ENCODE assay signal across 1 cellular context in the genomic region with DNA sequence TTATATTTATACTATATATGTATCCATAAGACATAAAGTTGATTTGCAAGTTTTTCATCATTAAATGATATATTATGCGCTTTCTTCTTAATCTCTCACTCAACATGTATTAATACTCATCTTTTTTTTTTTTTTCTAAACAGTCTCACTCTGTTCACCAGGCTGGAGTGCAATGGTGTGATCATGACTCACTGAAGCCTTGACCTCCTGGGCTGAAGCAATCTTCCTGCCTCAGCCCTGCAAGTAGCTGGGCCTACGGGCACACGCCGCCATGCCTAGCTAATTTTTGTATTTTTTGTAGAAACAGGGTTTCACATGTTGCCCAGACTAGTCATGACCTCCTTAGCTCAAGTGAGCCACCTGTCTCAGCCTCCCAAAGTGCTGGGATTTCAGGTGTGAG.
A peak's percentile ranks its signal among the peaks of the same experiment; 100 is the strongest.
TF ChIP-seq lines count a peak whose summit lies in the region.

No MANE protein-coding gene starts in this region.

TF ChIP-seq in HepG2, 621 proteins besides CTCF, POLR2A, EP300 and RAD21 (continued from another document and continues in another):
- TF ChIP-seq, protein P1, sequence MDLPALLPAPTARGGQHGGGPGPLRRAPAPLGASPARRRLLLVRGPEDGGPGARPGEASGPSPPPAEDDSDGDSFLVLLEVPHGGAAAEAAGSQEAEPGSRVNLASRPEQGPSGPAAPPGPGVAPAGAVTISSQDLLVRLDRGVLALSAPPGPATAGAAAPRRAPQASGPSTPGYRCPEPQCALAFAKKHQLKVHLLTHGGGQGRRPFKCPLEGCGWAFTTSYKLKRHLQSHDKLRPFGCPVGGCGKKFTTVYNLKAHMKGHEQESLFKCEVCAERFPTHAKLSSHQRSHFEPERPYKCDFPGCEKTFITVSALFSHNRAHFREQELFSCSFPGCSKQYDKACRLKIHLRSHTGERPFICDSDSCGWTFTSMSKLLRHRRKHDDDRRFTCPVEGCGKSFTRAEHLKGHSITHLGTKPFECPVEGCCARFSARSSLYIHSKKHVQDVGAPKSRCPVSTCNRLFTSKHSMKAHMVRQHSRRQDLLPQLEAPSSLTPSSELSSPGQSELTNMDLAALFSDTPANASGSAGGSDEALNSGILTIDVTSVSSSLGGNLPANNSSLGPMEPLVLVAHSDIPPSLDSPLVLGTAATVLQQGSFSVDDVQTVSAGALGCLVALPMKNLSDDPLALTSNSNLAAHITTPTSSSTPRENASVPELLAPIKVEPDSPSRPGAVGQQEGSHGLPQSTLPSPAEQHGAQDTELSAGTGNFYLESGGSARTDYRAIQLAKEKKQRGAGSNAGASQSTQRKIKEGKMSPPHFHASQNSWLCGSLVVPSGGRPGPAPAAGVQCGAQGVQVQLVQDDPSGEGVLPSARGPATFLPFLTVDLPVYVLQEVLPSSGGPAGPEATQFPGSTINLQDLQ (CRISPR knock-in tag; IDR thresholded peaks at IDR 0.05) = no peak
- TF ChIP-seq, protein P2, sequence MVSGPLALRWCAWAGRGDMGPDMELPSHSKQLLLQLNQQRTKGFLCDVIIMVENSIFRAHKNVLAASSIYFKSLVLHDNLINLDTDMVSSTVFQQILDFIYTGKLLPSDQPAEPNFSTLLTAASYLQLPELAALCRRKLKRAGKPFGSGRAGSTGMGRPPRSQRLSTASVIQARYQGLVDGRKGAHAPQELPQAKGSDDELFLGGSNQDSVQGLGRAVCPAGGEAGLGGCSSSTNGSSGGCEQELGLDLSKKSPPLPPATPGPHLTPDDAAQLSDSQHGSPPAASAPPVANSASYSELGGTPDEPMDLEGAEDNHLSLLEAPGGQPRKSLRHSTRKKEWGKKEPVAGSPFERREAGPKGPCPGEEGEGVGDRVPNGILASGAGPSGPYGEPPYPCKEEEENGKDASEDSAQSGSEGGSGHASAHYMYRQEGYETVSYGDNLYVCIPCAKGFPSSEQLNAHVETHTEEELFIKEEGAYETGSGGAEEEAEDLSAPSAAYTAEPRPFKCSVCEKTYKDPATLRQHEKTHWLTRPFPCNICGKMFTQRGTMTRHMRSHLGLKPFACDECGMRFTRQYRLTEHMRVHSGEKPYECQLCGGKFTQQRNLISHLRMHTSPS (CRISPR knock-in tag; IDR thresholded peaks at IDR 0.05; ENCODE audit: low read depth) = peak; percentile 57; the same call in 1 of the 2 replicates
- TF ChIP-seq ZNF644 (CRISPR knock-in tag; IDR thresholded peaks at IDR 0.05; ENCODE audit: low read depth) = peak; percentile 85
- TF ChIP-seq ETV5 (CRISPR knock-in tag; IDR thresholded peaks at IDR 0.05; ENCODE audit: borderline replicate concordance) = peak; percentile 83; the same call in 1 of the 2 replicates
- TF ChIP-seq HDAC6 (IDR thresholded peaks at IDR 0.05; ENCODE audit: low read depth, low read length) = no peak
- TF ChIP-seq ZNF670 (CRISPR knock-in tag; IDR thresholded peaks at IDR 0.05; ENCODE audit: borderline replicate concordance) = 0 out of 2 replicates have a peak, but pooled peaks have one; percentile 3
- peak; percentile 81 for TF ChIP-seq RXRB (CRISPR knock-in tag; IDR thresholded peaks at IDR 0.05; ENCODE audit: borderline replicate concordance)
- TF ChIP-seq, protein P3, sequence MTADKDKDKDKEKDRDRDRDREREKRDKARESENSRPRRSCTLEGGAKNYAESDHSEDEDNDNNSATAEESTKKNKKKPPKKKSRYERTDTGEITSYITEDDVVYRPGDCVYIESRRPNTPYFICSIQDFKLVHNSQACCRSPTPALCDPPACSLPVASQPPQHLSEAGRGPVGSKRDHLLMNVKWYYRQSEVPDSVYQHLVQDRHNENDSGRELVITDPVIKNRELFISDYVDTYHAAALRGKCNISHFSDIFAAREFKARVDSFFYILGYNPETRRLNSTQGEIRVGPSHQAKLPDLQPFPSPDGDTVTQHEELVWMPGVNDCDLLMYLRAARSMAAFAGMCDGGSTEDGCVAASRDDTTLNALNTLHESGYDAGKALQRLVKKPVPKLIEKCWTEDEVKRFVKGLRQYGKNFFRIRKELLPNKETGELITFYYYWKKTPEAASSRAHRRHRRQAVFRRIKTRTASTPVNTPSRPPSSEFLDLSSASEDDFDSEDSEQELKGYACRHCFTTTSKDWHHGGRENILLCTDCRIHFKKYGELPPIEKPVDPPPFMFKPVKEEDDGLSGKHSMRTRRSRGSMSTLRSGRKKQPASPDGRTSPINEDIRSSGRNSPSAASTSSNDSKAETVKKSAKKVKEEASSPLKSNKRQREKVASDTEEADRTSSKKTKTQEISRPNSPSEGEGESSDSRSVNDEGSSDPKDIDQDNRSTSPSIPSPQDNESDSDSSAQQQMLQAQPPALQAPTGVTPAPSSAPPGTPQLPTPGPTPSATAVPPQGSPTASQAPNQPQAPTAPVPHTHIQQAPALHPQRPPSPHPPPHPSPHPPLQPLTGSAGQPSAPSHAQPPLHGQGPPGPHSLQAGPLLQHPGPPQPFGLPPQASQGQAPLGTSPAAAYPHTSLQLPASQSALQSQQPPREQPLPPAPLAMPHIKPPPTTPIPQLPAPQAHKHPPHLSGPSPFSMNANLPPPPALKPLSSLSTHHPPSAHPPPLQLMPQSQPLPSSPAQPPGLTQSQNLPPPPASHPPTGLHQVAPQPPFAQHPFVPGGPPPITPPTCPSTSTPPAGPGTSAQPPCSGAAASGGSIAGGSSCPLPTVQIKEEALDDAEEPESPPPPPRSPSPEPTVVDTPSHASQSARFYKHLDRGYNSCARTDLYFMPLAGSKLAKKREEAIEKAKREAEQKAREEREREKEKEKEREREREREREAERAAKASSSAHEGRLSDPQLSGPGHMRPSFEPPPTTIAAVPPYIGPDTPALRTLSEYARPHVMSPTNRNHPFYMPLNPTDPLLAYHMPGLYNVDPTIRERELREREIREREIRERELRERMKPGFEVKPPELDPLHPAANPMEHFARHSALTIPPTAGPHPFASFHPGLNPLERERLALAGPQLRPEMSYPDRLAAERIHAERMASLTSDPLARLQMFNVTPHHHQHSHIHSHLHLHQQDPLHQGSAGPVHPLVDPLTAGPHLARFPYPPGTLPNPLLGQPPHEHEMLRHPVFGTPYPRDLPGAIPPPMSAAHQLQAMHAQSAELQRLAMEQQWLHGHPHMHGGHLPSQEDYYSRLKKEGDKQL (CRISPR knock-in tag; IDR thresholded peaks at IDR 0.05; ENCODE audit: low read depth) = peak; percentile 70
- TF ChIP-seq, protein P4, sequence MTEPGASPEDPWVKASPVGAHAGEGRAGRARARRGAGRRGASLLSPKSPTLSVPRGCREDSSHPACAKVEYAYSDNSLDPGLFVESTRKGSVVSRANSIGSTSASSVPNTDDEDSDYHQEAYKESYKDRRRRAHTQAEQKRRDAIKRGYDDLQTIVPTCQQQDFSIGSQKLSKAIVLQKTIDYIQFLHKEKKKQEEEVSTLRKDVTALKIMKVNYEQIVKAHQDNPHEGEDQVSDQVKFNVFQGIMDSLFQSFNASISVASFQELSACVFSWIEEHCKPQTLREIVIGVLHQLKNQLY (CRISPR knock-in tag; IDR thresholded peaks at IDR 0.05) = no peak
- TF ChIP-seq PHF5A (CRISPR knock-in tag; IDR thresholded peaks at IDR 0.05; ENCODE audit: low read depth, unreplicated experiment) = no peak
- TF ChIP-seq RXRA (CRISPR knock-in tag; IDR thresholded peaks at IDR 0.05) = peak; percentile 57; the same call in 1 of the 2 replicates
- peak; percentile 89 for TF ChIP-seq CEBPG (CRISPR knock-in tag; IDR thresholded peaks at IDR 0.05)
- 0 out of 2 replicates have a peak, but pooled peaks have one; percentile 47 for TF ChIP-seq ZNF337 (CRISPR knock-in tag; IDR thresholded peaks at IDR 0.05; ENCODE audit: borderline replicate concordance, low read depth)
- TF ChIP-seq SOX6 (IDR thresholded peaks at IDR 0.05) = no peak
- peak; percentile 64; the same call in 1 of the 2 replicates for TF ChIP-seq SOX6 (CRISPR knock-in tag; IDR thresholded peaks at IDR 0.05)
- TF ChIP-seq, protein P5, sequence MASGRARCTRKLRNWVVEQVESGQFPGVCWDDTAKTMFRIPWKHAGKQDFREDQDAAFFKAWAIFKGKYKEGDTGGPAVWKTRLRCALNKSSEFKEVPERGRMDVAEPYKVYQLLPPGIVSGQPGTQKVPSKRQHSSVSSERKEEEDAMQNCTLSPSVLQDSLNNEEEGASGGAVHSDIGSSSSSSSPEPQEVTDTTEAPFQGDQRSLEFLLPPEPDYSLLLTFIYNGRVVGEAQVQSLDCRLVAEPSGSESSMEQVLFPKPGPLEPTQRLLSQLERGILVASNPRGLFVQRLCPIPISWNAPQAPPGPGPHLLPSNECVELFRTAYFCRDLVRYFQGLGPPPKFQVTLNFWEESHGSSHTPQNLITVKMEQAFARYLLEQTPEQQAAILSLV (CRISPR knock-in tag; IDR thresholded peaks at IDR 0.05; ENCODE audit: borderline replicate concordance) = no peak
- TF ChIP-seq BCL6 (CRISPR knock-in tag; IDR thresholded peaks at IDR 0.05) = 0 out of 2 replicates have a peak, but pooled peaks have one; percentile 13
- peak; percentile 23; the same call in 1 of the 2 replicates for TF ChIP-seq TBX2 (CRISPR knock-in tag; IDR thresholded peaks at IDR 0.05; ENCODE audit: borderline replicate concordance)
- TF ChIP-seq, protein P6, sequence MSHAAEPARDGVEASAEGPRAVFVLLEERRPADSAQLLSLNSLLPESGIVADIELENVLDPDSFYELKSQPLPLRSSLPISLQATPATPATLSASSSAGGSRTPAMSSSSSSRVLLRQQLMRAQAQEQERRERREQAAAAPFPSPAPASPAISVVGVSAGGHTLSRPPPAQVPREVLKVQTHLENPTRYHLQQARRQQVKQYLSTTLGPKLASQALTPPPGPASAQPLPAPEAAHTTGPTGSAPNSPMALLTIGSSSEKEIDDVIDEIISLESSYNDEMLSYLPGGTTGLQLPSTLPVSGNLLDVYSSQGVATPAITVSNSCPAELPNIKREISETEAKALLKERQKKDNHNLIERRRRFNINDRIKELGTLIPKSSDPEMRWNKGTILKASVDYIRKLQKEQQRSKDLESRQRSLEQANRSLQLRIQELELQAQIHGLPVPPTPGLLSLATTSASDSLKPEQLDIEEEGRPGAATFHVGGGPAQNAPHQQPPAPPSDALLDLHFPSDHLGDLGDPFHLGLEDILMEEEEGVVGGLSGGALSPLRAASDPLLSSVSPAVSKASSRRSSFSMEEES (CRISPR knock-in tag; IDR thresholded peaks at IDR 0.05) = peak; percentile 74
- TF ChIP-seq NR2F1 (CRISPR knock-in tag; IDR thresholded peaks at IDR 0.05) = peak; percentile 83 to 91
- TF ChIP-seq SMYD3 (CRISPR knock-in tag; IDR thresholded peaks at IDR 0.05) = no peak
- no peak for TF ChIP-seq SP4 (CRISPR knock-in tag; IDR thresholded peaks at IDR 0.05)
- TF ChIP-seq, protein P7, sequence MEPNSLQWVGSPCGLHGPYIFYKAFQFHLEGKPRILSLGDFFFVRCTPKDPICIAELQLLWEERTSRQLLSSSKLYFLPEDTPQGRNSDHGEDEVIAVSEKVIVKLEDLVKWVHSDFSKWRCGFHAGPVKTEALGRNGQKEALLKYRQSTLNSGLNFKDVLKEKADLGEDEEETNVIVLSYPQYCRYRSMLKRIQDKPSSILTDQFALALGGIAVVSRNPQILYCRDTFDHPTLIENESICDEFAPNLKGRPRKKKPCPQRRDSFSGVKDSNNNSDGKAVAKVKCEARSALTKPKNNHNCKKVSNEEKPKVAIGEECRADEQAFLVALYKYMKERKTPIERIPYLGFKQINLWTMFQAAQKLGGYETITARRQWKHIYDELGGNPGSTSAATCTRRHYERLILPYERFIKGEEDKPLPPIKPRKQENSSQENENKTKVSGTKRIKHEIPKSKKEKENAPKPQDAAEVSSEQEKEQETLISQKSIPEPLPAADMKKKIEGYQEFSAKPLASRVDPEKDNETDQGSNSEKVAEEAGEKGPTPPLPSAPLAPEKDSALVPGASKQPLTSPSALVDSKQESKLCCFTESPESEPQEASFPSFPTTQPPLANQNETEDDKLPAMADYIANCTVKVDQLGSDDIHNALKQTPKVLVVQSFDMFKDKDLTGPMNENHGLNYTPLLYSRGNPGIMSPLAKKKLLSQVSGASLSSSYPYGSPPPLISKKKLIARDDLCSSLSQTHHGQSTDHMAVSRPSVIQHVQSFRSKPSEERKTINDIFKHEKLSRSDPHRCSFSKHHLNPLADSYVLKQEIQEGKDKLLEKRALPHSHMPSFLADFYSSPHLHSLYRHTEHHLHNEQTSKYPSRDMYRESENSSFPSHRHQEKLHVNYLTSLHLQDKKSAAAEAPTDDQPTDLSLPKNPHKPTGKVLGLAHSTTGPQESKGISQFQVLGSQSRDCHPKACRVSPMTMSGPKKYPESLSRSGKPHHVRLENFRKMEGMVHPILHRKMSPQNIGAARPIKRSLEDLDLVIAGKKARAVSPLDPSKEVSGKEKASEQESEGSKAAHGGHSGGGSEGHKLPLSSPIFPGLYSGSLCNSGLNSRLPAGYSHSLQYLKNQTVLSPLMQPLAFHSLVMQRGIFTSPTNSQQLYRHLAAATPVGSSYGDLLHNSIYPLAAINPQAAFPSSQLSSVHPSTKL (CRISPR knock-in tag; IDR thresholded peaks at IDR 0.05) = peak; percentile 85
- TF ChIP-seq ZNF569 (CRISPR knock-in tag; IDR thresholded peaks at IDR 0.05; ENCODE audit: borderline replicate concordance) = no peak
- peak; percentile 42; the same call in 1 of the 2 replicates for TF ChIP-seq DMAP1 (CRISPR knock-in tag; IDR thresholded peaks at IDR 0.05)
- peak; percentile 69; the same call in 1 of the 2 replicates for TF ChIP-seq IRF2 (CRISPR knock-in tag; IDR thresholded peaks at IDR 0.05)
- TF ChIP-seq MIER3 (CRISPR knock-in tag; IDR thresholded peaks at IDR 0.05; ENCODE audit: borderline replicate concordance) = peak; percentile 40; the same call in 1 of the 2 replicates
- TF ChIP-seq NR2F2 (IDR thresholded peaks at IDR 0.05; ENCODE audit: borderline replicate concordance, low read depth) = peak; percentile 60; the same call in 1 of the 2 replicates
- TF ChIP-seq, protein P8, sequence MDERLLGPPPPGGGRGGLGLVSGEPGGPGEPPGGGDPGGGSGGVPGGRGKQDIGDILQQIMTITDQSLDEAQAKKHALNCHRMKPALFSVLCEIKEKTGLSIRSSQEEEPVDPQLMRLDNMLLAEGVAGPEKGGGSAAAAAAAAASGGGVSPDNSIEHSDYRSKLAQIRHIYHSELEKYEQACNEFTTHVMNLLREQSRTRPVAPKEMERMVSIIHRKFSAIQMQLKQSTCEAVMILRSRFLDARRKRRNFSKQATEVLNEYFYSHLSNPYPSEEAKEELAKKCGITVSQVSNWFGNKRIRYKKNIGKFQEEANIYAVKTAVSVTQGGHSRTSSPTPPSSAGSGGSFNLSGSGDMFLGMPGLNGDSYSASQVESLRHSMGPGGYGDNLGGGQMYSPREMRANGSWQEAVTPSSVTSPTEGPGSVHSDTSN (CRISPR knock-in tag; IDR thresholded peaks at IDR 0.05) = no peak
- TF ChIP-seq, protein P9, sequence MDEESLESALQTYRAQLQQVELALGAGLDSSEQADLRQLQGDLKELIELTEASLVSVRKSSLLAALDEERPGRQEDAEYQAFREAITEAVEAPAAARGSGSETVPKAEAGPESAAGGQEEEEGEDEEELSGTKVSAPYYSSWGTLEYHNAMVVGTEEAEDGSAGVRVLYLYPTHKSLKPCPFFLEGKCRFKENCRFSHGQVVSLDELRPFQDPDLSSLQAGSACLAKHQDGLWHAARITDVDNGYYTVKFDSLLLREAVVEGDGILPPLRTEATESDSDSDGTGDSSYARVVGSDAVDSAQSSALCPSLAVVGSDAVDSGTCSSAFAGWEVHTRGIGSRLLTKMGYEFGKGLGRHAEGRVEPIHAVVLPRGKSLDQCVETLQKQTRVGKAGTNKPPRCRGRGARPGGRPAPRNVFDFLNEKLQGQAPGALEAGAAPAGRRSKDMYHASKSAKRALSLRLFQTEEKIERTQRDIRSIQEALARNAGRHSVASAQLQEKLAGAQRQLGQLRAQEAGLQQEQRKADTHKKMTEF (CRISPR knock-in tag; IDR thresholded peaks at IDR 0.05) = peak; percentile 60
